ENCODE assay signal across 14 cellular contexts in the genomic region with DNA sequence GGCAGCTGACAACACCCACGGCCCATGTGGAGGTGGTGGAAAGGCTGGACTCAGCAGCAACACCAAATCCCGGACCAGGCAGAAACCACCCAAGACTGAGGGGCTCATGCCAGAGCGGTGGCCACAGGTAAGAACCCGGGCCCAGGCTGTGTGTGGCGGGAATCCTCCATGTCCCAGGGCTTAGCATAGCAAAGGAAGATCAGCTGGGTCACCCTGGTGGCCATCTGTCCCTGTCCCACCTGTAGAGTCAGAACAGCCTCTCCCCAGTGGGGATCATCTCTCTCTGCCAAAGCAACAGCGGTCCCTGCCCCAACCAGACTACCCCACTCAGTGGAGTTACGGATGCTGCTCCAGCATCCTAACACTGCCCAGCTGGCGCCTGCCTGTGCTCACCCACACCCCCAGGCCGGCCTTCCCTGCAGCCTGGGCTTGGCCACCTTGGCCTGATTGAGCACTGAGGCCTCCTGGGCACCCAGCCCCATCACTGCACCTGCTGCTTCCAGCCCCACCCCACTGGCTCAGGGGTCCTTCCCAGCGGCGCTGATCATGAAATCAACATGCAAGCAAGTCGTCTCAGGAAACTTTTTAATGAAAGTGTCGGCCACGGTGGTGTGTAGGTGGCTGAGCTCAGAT. TPM values are rescaled to one million over a fixed set of nuclear protein-coding genes. Genes with fewer than 3 reads are reported as not detected.
"Had no signal": no experiment of that assay in that cellular context is flagged by ENCODE, and none has a peak within 500 bp of the region (broad histone marks: within the 10 kb centered on the region; RNA-seq: fewer than 3 reads in every experiment).

No MANE protein-coding gene starts in this region.

RNA-seq across cellular contexts. Expression of a gene that starts 5.5 kb away (rescaled TPM):
- total RNA-seq: natural killer cell, occipital lobe, osteoblast, ovary, prostate gland, pulmonary artery endothelial cell, right atrium auricular region, sciatic nerve, smooth muscle cell, spleen, suprapubic skin, transverse colon, urinary bladder, uterus had no signal
